Comparison of ENCODE assay signal across 1 cellular context in the genomic region with DNA sequence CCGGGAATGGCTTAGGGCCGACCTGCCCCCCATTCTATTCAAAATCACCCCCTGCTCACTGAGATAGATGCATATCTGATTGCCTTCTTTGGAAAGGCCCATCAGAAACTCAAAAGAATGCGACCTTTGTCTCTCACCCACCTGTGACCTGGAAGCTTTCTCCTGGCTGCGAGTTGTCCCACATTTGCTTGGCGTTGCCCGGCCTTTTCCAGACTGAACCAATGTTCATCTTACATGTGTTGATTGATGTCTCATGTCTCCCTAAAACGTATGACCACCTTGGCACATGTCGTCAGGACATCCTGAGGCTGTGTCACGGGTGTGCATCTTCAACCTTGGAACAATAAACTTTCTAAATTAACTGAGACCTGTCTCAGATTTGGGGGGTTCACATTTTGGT.
TF ChIP-seq lines count a peak whose summit lies in the region.

No MANE protein-coding gene starts in this region.

TF ChIP-seq in K562, 482 proteins besides CTCF, POLR2A, EP300 and RAD21:
- 0 out of 4 replicates have a peak, but pooled peaks of 1 of the 2 experiments have one; percentile 22 for TF ChIP-seq SRF (CRISPR knock-in tag; IDR thresholded peaks at IDR 0.05)
- TF ChIP-seq ZFP36 (IDR thresholded peaks at IDR 0.05; ENCODE audit: low read depth, low read length, partially characterized antibody): peak; percentile 26
- TF ChIP-seq, protein P1, sequence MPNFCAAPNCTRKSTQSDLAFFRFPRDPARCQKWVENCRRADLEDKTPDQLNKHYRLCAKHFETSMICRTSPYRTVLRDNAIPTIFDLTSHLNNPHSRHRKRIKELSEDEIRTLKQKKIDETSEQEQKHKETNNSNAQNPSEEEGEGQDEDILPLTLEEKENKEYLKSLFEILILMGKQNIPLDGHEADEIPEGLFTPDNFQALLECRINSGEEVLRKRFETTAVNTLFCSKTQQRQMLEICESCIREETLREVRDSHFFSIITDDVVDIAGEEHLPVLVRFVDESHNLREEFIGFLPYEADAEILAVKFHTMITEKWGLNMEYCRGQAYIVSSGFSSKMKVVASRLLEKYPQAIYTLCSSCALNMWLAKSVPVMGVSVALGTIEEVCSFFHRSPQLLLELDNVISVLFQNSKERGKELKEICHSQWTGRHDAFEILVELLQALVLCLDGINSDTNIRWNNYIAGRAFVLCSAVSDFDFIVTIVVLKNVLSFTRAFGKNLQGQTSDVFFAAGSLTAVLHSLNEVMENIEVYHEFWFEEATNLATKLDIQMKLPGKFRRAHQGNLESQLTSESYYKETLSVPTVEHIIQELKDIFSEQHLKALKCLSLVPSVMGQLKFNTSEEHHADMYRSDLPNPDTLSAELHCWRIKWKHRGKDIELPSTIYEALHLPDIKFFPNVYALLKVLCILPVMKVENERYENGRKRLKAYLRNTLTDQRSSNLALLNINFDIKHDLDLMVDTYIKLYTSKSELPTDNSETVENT (CRISPR knock-in tag; IDR thresholded peaks at IDR 0.05): no peak
- TF ChIP-seq MEIS2 (IDR thresholded peaks at IDR 0.05; ENCODE audit: partially characterized antibody): peak; percentile 46
- no peak for TF ChIP-seq ZNF146 (CRISPR knock-in tag; IDR thresholded peaks at IDR 0.05; ENCODE audit: unreplicated experiment)
- TF ChIP-seq TAF9B (IDR thresholded peaks at IDR 0.05; ENCODE audit: partially characterized antibody): no peak
- 0 out of 2 replicates have a peak, but pooled peaks have one; percentile 55 for TF ChIP-seq EZH2 (IDR thresholded peaks at IDR 0.05; ENCODE audit: borderline replicate concordance, low read depth, low read length)
- TF ChIP-seq ZNF431 (CRISPR knock-in tag; IDR thresholded peaks at IDR 0.05): peak; percentile 50
- no peak for TF ChIP-seq YBX1 (IDR thresholded peaks at IDR 0.05)
- no peak for TF ChIP-seq TEAD4 (IDR thresholded peaks at IDR 0.05; ENCODE audit: low read length)
- TF ChIP-seq TEAD4 (CRISPR knock-in tag; IDR thresholded peaks at IDR 0.05; ENCODE audit: borderline replicate concordance): no peak
- TF ChIP-seq, protein P2, sequence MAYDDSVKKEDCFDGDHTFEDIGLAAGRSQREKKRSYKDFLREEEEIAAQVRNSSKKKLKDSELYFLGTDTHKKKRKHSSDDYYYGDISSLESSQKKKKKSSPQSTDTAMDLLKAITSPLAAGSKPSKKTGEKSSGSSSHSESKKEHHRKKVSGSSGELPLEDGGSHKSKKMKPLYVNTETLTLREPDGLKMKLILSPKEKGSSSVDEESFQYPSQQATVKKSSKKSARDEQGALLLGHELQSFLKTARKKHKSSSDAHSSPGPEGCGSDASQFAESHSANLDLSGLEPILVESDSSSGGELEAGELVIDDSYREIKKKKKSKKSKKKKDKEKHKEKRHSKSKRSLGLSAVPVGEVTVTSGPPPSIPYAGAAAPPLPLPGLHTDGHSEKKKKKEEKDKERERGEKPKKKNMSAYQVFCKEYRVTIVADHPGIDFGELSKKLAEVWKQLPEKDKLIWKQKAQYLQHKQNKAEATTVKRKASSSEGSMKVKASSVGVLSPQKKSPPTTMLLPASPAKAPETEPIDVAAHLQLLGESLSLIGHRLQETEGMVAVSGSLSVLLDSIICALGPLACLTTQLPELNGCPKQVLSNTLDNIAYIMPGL (CRISPR knock-in tag; IDR thresholded peaks at IDR 0.05): 0 out of 2 replicates have a peak, but pooled peaks have one; percentile 28
- TF ChIP-seq RCOR1 (IDR thresholded peaks at IDR 0.05; ENCODE audit: borderline replicate concordance in 1 of 2, low read depth in 2 of 2, low read length in 2 of 2): no peak
- 0 out of 2 replicates have a peak, but pooled peaks have one; percentile 9 for TF ChIP-seq CXXC5 (CRISPR knock-in tag; IDR thresholded peaks at IDR 0.05)
- TF ChIP-seq ZNF79 (CRISPR knock-in tag; IDR thresholded peaks at IDR 0.05; ENCODE audit: low read depth): no peak
TF ChIP-seq in K562: peak in this region for 7.
